Comparison of ENCODE assay signal across 22 cellular contexts in genomic region chr21:27571706-27572105, GRCh38.
DNase-seq lines count a peak whose midpoint lies in the region; ATAC-seq, FAIRE-seq and TF ChIP-seq lines count a peak whose summit lies in the region.
"Had no signal": no experiment of that assay in that cellular context is flagged by ENCODE, and none has a peak within 500 bp of the region (broad histone marks: within the 10 kb centered on the region; RNA-seq: fewer than 3 reads in every experiment).

No MANE protein-coding gene starts in this region.

- H3K36me3 Mint-ChIP-seq in chondrocyte (ENCODE audit: low read depth), result no peaks in the 10 kb centered on the region

- peak overlapping the region; percentile 99 for H2BK120ac ChIP-seq in IMR-90 (ENCODE audit: low read depth, low read length)

- H3K27me3 Mint-ChIP-seq in chondrocyte (ENCODE audit: low read depth), result no peaks in the 10 kb centered on the region
- H3K27me3 Mint-ChIP-seq: activated CD4-positive, alpha-beta T cell treated with anti-CD3 and anti-CD28 coated beads, Interleukin-2, amount 10 ng/mL, durations not matched to agents 24 days and 14 days; activated T-cell treated with anti-CD3 and anti-CD28 coated beads, Interleukin-2, amount 50 U/mL, for 24 hours; B cell; dendritic cell treated with granulocyte-macrophage colony-stimulating factor and Interleukin-4, amounts not matched to agents 40 ng/mL and 50 ng/mL, for 4 days had no signal

- no peaks in the 10 kb centered on the region for H3K27me3 ChIP-seq in IMR-90 (ENCODE audit: control insufficient read depth, insufficient read depth, low read length)
- H3K27me3 ChIP-seq in left lung, result no peaks in the 10 kb centered on the region
- H3K27me3 ChIP-seq: gastrocnemius medialis, MG63, transverse colon had no signal

- no peak overlapping the region for H3K4me2 ChIP-seq in IMR-90 (ENCODE audit: low read depth, low read length)
- H3K4me2 ChIP-seq: GM23338 had no signal

- intact Hi-C loops in IMR-90 (cut with micrococcal nuclease) (loop anchor here (2.0 kb wide), 2 partner anchors 129 to 605 kb away; partner anchors contain the start of gene ADAMTS5), left lung (cut with DNase I) (no loop called here), kidney (cut with DNase I) (no loop called here), mucosa of descending colon (cut with DNase I, micrococcal nuclease) (no loop called here)

- H4K91ac ChIP-seq in IMR-90 (ENCODE audit: insufficient read depth, low read depth, low read length), result peak overlapping the region; percentile 84

- no peak overlapping the region for H2AFZ ChIP-seq in IMR-90 (replicated peaks; ENCODE audit: low read length, poor library complexity)
- H2AFZ ChIP-seq: GM23338 had no signal

- H2BK15ac ChIP-seq in IMR-90 (ENCODE audit: low read depth, low read length), result 0 out of 3 replicates have a peak overlapping the region, but pooled peaks have one; percentile 47

- no peak overlapping the region for H3K9ac ChIP-seq in IMR-90 (ENCODE audit: low read depth, low read length)
- H3K9ac ChIP-seq in kidney (ENCODE audit: low read length in 2 of 2), result no peak overlapping the region

- peak overlapping the region; percentile 99; the same call in 1 of the 2 replicates for H3K4ac ChIP-seq in IMR-90 (ENCODE audit: low read depth, low read length)

- peaks cover 12% of the 10 kb centered on the region for H3K9me3 Mint-ChIP-seq in chondrocyte (ENCODE audit: low read depth)
- H3K9me3 Mint-ChIP-seq: activated CD4-positive, alpha-beta T cell treated with anti-CD3 and anti-CD28 coated beads, Interleukin-2, amount 10 ng/mL, durations not matched to agents 24 days and 14 days; activated T-cell treated with anti-CD3 and anti-CD28 coated beads, Interleukin-2, amount 50 U/mL, for 24 hours; dendritic cell treated with granulocyte-macrophage colony-stimulating factor and Interleukin-4, amounts not matched to agents 40 ng/mL and 50 ng/mL, for 4 days; GM23338 had no signal

- CTCF ChIA-PET in IMR-90 (lab: Yijun Ruan, JAX), result no interaction called here

- no peak overlapping the region for H3K4me3 ChIP-seq in IMR-90 (ENCODE audit: insufficient read depth, low read depth, low read length)
- no peak overlapping the region for H3K4me3 ChIP-seq in left lung
- no peak overlapping the region for H3K4me3 ChIP-seq in kidney (ENCODE audit: low read length in 2 of 2)
- H3K4me3 ChIP-seq in mucosa of descending colon, result no peak overlapping the region
- H3K4me3 ChIP-seq: gastrocnemius medialis, GM23338, MG63, prostate gland, transverse colon had no signal

- TF ChIP-seq RAD21 in IMR-90 (IDR thresholded peaks at IDR 0.05; ENCODE audit: low read length), result no peak

- peak overlapping the region; percentile 99 for H2BK5ac ChIP-seq in IMR-90 (ENCODE audit: low read depth, low read length, poor library complexity, severe bottlenecking)

- H3K4me1 Mint-ChIP-seq in chondrocyte (ENCODE audit: low read depth), result peaks cover 51% of the 10 kb centered on the region
- H3K4me1 Mint-ChIP-seq: activated CD4-positive, alpha-beta T cell treated with anti-CD3 and anti-CD28 coated beads, Interleukin-2, amount 10 ng/mL, durations not matched to agents 24 days and 14 days; B cell; GM23338 had no signal

- H4K8ac ChIP-seq in IMR-90 (ENCODE audit: low read depth in 2 of 2, low read length in 2 of 2), result peak overlapping the region; percentile 87 to 91

- H3K14ac ChIP-seq in IMR-90 (replicated peaks; ENCODE audit: low read depth, low read length), result peak overlapping the region; percentile 21

- POLR2A ChIA-PET in IMR-90 (lab: Charles Lee; ENCODE audit: unreplicated experiment), result interaction anchor here (1.0 kb wide), 1 partner anchor 334 kb away, joined by 4 read pairs; no protein-coding TSS in a partner anchor

- peak overlapping the region; percentile 97; the same call in 1 of the 2 replicates for H4K5ac ChIP-seq in IMR-90 (ENCODE audit: low read depth, low read length)

- peak; percentile 31 for DNase-seq in AG08395 (ENCODE audit: low spot score)
- peak; percentile 81 for DNase-seq in IMR-90
- no peak for DNase-seq in chondrocyte (ENCODE audit: low spot score)
- no peak for DNase-seq in left lung
- no peak for DNase-seq in kidney
- no peak for DNase-seq in COLO829 (ENCODE audit: low spot score)
- no peak for DNase-seq in T-helper 9 cell
- no peak for DNase-seq in mucosa of descending colon
- DNase-seq: activated CD4-positive, alpha-beta T cell treated with anti-CD3 and anti-CD28 coated beads, Interleukin-2, amount 10 ng/mL, durations not matched to agents 24 days and 14 days; activated T-cell treated with anti-CD3 and anti-CD28 coated beads, Interleukin-2, amount 50 U/mL, for 24 hours; gastrocnemius medialis; MG63; NCI-H2171 treated with DMSO at 0.1 percent for 48 hours; stimulated activated CD4-positive, alpha-beta T cell treated with anti-CD3 and anti-CD28 coated beads, Interleukin-1b, Interleukin-23, amount 100 ng/mL, for 48 hours; transverse colon had no signal

- TF ChIP-seq CTCF in IMR-90 (conservative IDR thresholded peaks at IDR 0.05; ENCODE audit: low read depth, low read length), result no peak
- TF ChIP-seq CTCF in chondrocyte (IDR thresholded peaks at IDR 0.05), result no peak
- no peak for TF ChIP-seq CTCF in left lung (IDR thresholded peaks at IDR 0.05)
- no peak for TF ChIP-seq CTCF in kidney (IDR thresholded peaks at IDR 0.05; ENCODE audit: borderline replicate concordance, extremely low read depth, insufficient read depth)
- TF ChIP-seq CTCF in mucosa of descending colon (IDR thresholded peaks at IDR 0.05), result no peak

- H3K27ac Mint-ChIP-seq in chondrocyte (ENCODE audit: unreplicated experiment), result peak overlapping the region; percentile 96
- H3K27ac Mint-ChIP-seq: activated CD4-positive, alpha-beta T cell treated with anti-CD3 and anti-CD28 coated beads, Interleukin-2, amount 10 ng/mL, durations not matched to agents 24 days and 14 days; activated T-cell treated with anti-CD3 and anti-CD28 coated beads, Interleukin-2, amount 50 U/mL, for 24 hours; B cell; dendritic cell treated with granulocyte-macrophage colony-stimulating factor and Interleukin-4, amounts not matched to agents 40 ng/mL and 50 ng/mL, for 4 days; GM23338; T-helper 1 cell treated with Interleukin-12 subunit alpha and Interleukin-12 subunit beta and Interleukin-4 antibody, amounts not matched to agents 30 μg/mL and 1 μg/mL, for 36 hours had no signal

- H3K36me3 ChIP-seq in IMR-90 (ENCODE audit: control insufficient read depth, insufficient read depth, low read length), result no peaks in the 10 kb centered on the region
- H3K36me3 ChIP-seq in left lung, result no peaks in the 10 kb centered on the region
- no peaks in the 10 kb centered on the region for H3K36me3 ChIP-seq in kidney (ENCODE audit: control insufficient read depth in 1 of 2, insufficient read depth in 2 of 2, low read length in 2 of 2)
- H3K36me3 ChIP-seq in mucosa of descending colon (ENCODE audit: low read depth), result no peaks in the 10 kb centered on the region
- H3K36me3 ChIP-seq: gastrocnemius medialis, prostate gland, transverse colon had no signal

- no TSS peak for BruUV-seq in IMR-90 (replicated peaks; lab: Mats Ljungman, UMichigan)

- H3K4me1 ChIP-seq in IMR-90 (ENCODE audit: control insufficient read depth, insufficient read depth, low read length) (peaks cover 15% of the 10 kb centered on the region), left lung (no peaks in the 10 kb centered on the region), kidney (ENCODE audit: control insufficient read depth in 1 of 2, insufficient read depth in 1 of 2, low read depth in 1 of 2, low read length in 2 of 2) (peaks cover 6 to 7% of the 10 kb centered on the region in 2 donors), mucosa of descending colon (ENCODE audit: low read depth) (no peaks in the 10 kb centered on the region)
- H3K4me1 ChIP-seq: prostate gland had no signal

- no peaks in the 10 kb centered on the region for H4K20me1 ChIP-seq in IMR-90 (ENCODE audit: insufficient read depth, low read length)

- TF ChIP-seq POLR2A in IMR-90 (IDR thresholded peaks at IDR 0.05; ENCODE audit: low read depth, low read length), result no peak

- no peaks in the 10 kb centered on the region for H3K9me3 ChIP-seq in IMR-90 (ENCODE audit: control insufficient read depth, insufficient read depth, low read length)
- no peaks in the 10 kb centered on the region for H3K9me3 ChIP-seq in left lung
- H3K9me3 ChIP-seq in kidney (ENCODE audit: control insufficient read depth in 1 of 2, low read length in 2 of 2), result no peaks in the 10 kb centered on the region
- H3K9me3 ChIP-seq in mucosa of descending colon, result no peaks in the 10 kb centered on the region
- H3K9me3 ChIP-seq: gastrocnemius medialis, prostate gland, transverse colon had no signal

- peak overlapping the region; percentile 60 for H2AK5ac ChIP-seq in IMR-90 (ENCODE audit: low read depth, low read length)

- H2AK9ac ChIP-seq in IMR-90 (replicated peaks; ENCODE audit: low read depth, low read length, poor library complexity), result no peak overlapping the region

- H3K9me1 ChIP-seq in IMR-90 (ENCODE audit: insufficient read depth, low read length), result peaks cover 10% of the 10 kb centered on the region

- in situ Hi-C loops in IMR-90 (cut with MboI; ENCODE audit: low sequenced_read_pairs), result loop anchor here (25.0 kb wide), 2 partner anchors 766 to 1166 kb away; no protein-coding TSS in a partner anchor

- ATAC-seq in IMR-90 (ENCODE audit: low read depth), result no peak
- ATAC-seq in left lung, result peak; percentile 49
- no peak for ATAC-seq in mucosa of descending colon
- ATAC-seq: GM23338 had no signal

- peak overlapping the region; percentile 74 for H3K56ac ChIP-seq in IMR-90 (ENCODE audit: extremely low read depth, insufficient read depth, low read length)

- peak overlapping the region; percentile 53; the same call in 1 of the 2 replicates for H3K27ac ChIP-seq in IMR-90 (ENCODE audit: insufficient read depth, low read length)
- no peak overlapping the region for H3K27ac ChIP-seq in left lung
- H3K27ac ChIP-seq in kidney (ENCODE audit: low read depth in 2 of 2, low read length in 2 of 2), result no peak overlapping the region
- H3K27ac ChIP-seq: prostate gland, transverse colon had no signal

- peak overlapping the region; percentile 15; the same call in 1 of the 2 replicates for H3K23ac ChIP-seq in IMR-90 (ENCODE audit: low read depth, low read length)

- no peak for FAIRE-seq in kidney (lab: Jason Lieb, UNC)
- FAIRE-seq: GM19239, islet of Langerhans had no signal

- H2BK20ac ChIP-seq in IMR-90 (ENCODE audit: low read depth, low read length), result peak overlapping the region; percentile 89

- no peaks in the 10 kb centered on the region for H3K79me1 ChIP-seq in IMR-90 (ENCODE audit: low read depth in 1 of 2, low read length in 2 of 2)

- H3K18ac ChIP-seq in IMR-90 (ENCODE audit: low read depth, low read length), result peak overlapping the region; percentile 99

- H3K4me3 Mint-ChIP-seq in chondrocyte (ENCODE audit: unreplicated experiment), result no peak overlapping the region
- H3K4me3 Mint-ChIP-seq: activated CD4-positive, alpha-beta T cell treated with anti-CD3 and anti-CD28 coated beads, Interleukin-2, amount 10 ng/mL, durations not matched to agents 24 days and 14 days; activated T-cell treated with anti-CD3 and anti-CD28 coated beads, Interleukin-2, amount 50 U/mL, for 24 hours; B cell; dendritic cell treated with granulocyte-macrophage colony-stimulating factor and Interleukin-4, amounts not matched to agents 40 ng/mL and 50 ng/mL, for 4 days; GM23338; T-helper 1 cell treated with Interleukin-12 subunit alpha and Interleukin-12 subunit beta and Interleukin-4 antibody, amounts not matched to agents 30 μg/mL and 1 μg/mL, for 36 hours had no signal

- dilution Hi-C loops in IMR-90 (cut with HindIII; ENCODE audit: low sequenced_read_pairs, unreplicated experiment), result no loop called here

Comparison
In these comparisons a context has a peak if more than half of its experiments do, and no peak if none do; other contexts are left out.
1. DNase-seq: peak in AG08395 (single experiment) and IMR-90 (single experiment); none in chondrocyte (single experiment), left lung (0 of 2), kidney (single experiment), COLO829 (single experiment), T-helper 9 cell (single experiment) and mucosa of descending colon (0 of 3).